Comparison of ENCODE assay signal across 16 cellular contexts in genomic region chr7:135111379-135111778, GRCh38. TPM values are rescaled to one million over a fixed set of nuclear protein-coding genes. Genes with fewer than 3 reads are reported as not detected.
DNase-seq lines count a peak whose midpoint lies in the region; ATAC-seq and TF ChIP-seq lines count a peak whose summit lies in the region.
"Had no signal": no experiment of that assay in that cellular context is flagged by ENCODE, and none has a peak within 500 bp of the region (broad histone marks: within the 10 kb centered on the region; RNA-seq: fewer than 3 reads in every experiment).

No MANE protein-coding gene starts in this region.

- H3K4me3 ChIP-seq in IMR-90 (ENCODE audit: insufficient read depth, low read depth, low read length) (no peak overlapping the region), fibroblast of pulmonary artery (replicated peaks; ENCODE audit: low read depth, low read length) (no peak overlapping the region), adrenal gland (no peak overlapping the region)

- no peak overlapping the region for H3K9ac ChIP-seq in IMR-90 (ENCODE audit: low read depth, low read length)

- no peak overlapping the region for H3K14ac ChIP-seq in IMR-90 (replicated peaks; ENCODE audit: low read depth, low read length)

- DNase-seq in IMR-90 (no peak), amniotic epithelial cell (ENCODE audit: low read depth) (peak; percentile 68), fibroblast of pulmonary artery (ENCODE audit: low read depth) (peak; percentile 42), sciatic nerve (ENCODE audit: low spot score) (no peak), NCI-H510A (lab: John Stamatoyannopoulos, UW) (no peak), Right ventricle myocardium inferior (ENCODE audit: missing footprints) (no peak), adrenal gland (no peak)
- DNase-seq: CD4-positive, alpha-beta T cell; DMS53; H9; Kasumi-1; NCI-H1436 treated with DMSO at 0.1 percent for 48 hours; NCI-H2081; NCI-H510A treated with DMSO at 0.1 percent for 48 hours; SHP77 had no signal

- H3K79me1 ChIP-seq in IMR-90 (ENCODE audit: low read depth in 1 of 2, low read length in 2 of 2), result no peaks in the 10 kb centered on the region

- BruUV-seq in IMR-90 (replicated peaks; lab: Mats Ljungman, UMichigan), result no TSS peak

- no peak overlapping the region for H3K4ac ChIP-seq in IMR-90 (ENCODE audit: low read depth, low read length)

- no peak overlapping the region for H2BK120ac ChIP-seq in IMR-90 (ENCODE audit: low read depth, low read length)

- no peak overlapping the region for H2BK15ac ChIP-seq in IMR-90 (ENCODE audit: low read depth, low read length)

- CTCF ChIA-PET in IMR-90 (lab: Yijun Ruan, JAX), result no interaction called here

- no peak for TF ChIP-seq POLR2A in IMR-90 (IDR thresholded peaks at IDR 0.05; ENCODE audit: low read depth, low read length)
- TF ChIP-seq POLR2A in adrenal gland (IDR thresholded peaks at IDR 0.05), result no peak

- H4K20me1 ChIP-seq in IMR-90 (ENCODE audit: insufficient read depth, low read length), result no peaks in the 10 kb centered on the region

- H3K27me3 ChIP-seq in IMR-90 (ENCODE audit: control insufficient read depth, insufficient read depth, low read length), result peaks cover 3% of the 10 kb centered on the region
- no peaks in the 10 kb centered on the region for H3K27me3 ChIP-seq in adrenal gland

- no peak overlapping the region for H3K56ac ChIP-seq in IMR-90 (ENCODE audit: extremely low read depth, insufficient read depth, low read length)

- TF ChIP-seq CTCF in IMR-90 (conservative IDR thresholded peaks at IDR 0.05; ENCODE audit: low read depth, low read length) (no peak), fibroblast of pulmonary artery (IDR thresholded peaks at IDR 0.05; ENCODE audit: low read length, missing control alignments) (no peak), adrenal gland (IDR thresholded peaks at IDR 0.05) (no peak)

- H2AK9ac ChIP-seq in IMR-90 (replicated peaks; ENCODE audit: low read depth, low read length, poor library complexity), result no peak overlapping the region

- no peak overlapping the region for H4K5ac ChIP-seq in IMR-90 (ENCODE audit: low read depth, low read length)

- ATAC-seq in IMR-90 (ENCODE audit: low read depth), result no peak
- ATAC-seq in sciatic nerve, result peak; percentile 41
- no peak for ATAC-seq in Right ventricle myocardium inferior
- ATAC-seq: SK-N-SH treated with all-trans-retinoic acid at 6 μM for 48 hours had no signal

- H3K18ac ChIP-seq in IMR-90 (ENCODE audit: low read depth, low read length), result no peak overlapping the region

- intact Hi-C loops in IMR-90 (cut with micrococcal nuclease), result no loop called here
- intact Hi-C loops in sciatic nerve (cut with DNase I), result no loop called here
- intact Hi-C loops in Right ventricle myocardium inferior (cut with DNase I), result loop anchor here (10.0 kb wide), 1 partner anchor 97 kb away; no protein-coding TSS in a partner anchor
- intact Hi-C loops in adrenal gland (cut with DNase I), result no loop called here

- no peak for TF ChIP-seq RAD21 in IMR-90 (IDR thresholded peaks at IDR 0.05; ENCODE audit: low read length)

- H3K36me3 ChIP-seq in IMR-90 (ENCODE audit: control insufficient read depth, insufficient read depth, low read length) (no peaks in the 10 kb centered on the region), adrenal gland (replicated peaks in 1 of 2) (no peaks in the 10 kb centered on the region)

- H2AK5ac ChIP-seq in IMR-90 (ENCODE audit: low read depth, low read length), result no peak overlapping the region

- H4K91ac ChIP-seq in IMR-90 (ENCODE audit: insufficient read depth, low read depth, low read length), result no peak overlapping the region

- H2BK20ac ChIP-seq in IMR-90 (ENCODE audit: low read depth, low read length), result no peak overlapping the region

- POLR2A ChIA-PET in IMR-90 (lab: Charles Lee; ENCODE audit: unreplicated experiment), result no interaction called here

- dilution Hi-C loops in IMR-90 (cut with HindIII; ENCODE audit: low sequenced_read_pairs, unreplicated experiment), result no loop called here

- no peak overlapping the region for H2AFZ ChIP-seq in IMR-90 (replicated peaks; ENCODE audit: low read length, poor library complexity)

- no peak overlapping the region for H3K27ac ChIP-seq in IMR-90 (ENCODE audit: insufficient read depth, low read length)
- no peak overlapping the region for H3K27ac ChIP-seq in adrenal gland

- no peak overlapping the region for H3K23ac ChIP-seq in IMR-90 (ENCODE audit: low read depth, low read length)

- in situ Hi-C loops in IMR-90 (cut with MboI; ENCODE audit: low sequenced_read_pairs), result no loop called here

- H3K4me2 ChIP-seq in IMR-90 (ENCODE audit: low read depth, low read length), result no peak overlapping the region

- no peaks in the 10 kb centered on the region for H3K9me3 ChIP-seq in IMR-90 (ENCODE audit: control insufficient read depth, insufficient read depth, low read length)
- no peaks in the 10 kb centered on the region for H3K9me3 ChIP-seq in adrenal gland (replicated peaks in 1 of 3)

- H4K8ac ChIP-seq in IMR-90 (ENCODE audit: low read depth in 2 of 2, low read length in 2 of 2), result no peak overlapping the region

- H3K4me1 ChIP-seq in IMR-90 (ENCODE audit: control insufficient read depth, insufficient read depth, low read length) (no peaks in the 10 kb centered on the region), adrenal gland (replicated peaks in 1 of 2) (no peaks in the 10 kb centered on the region)

- no CpG with 5 or more reads among the region's 2 CpGs for WGBS in IMR-90 (ENCODE audit: extremely low coverage in 2 of 2, insufficient read length in 1 of 2), 2 experiments
- 27 to 58% (median 47%) methylated on average over 2 of the region's 2 CpGs for WGBS in adrenal gland, 4 donors

- no peak overlapping the region for H2BK5ac ChIP-seq in IMR-90 (ENCODE audit: low read depth, low read length, poor library complexity, severe bottlenecking)

- H3K9me1 ChIP-seq in IMR-90 (ENCODE audit: insufficient read depth, low read length), result no peaks in the 10 kb centered on the region

TF ChIP-seq in IMR-90, 13 proteins besides CTCF, POLR2A, EP300 and RAD21:
- no peak for TF ChIP-seq NFE2L2 (IDR thresholded peaks at IDR 0.05; ENCODE audit: low read depth, low read length)
- no peak for TF ChIP-seq MAFK (IDR thresholded peaks at IDR 0.05; ENCODE audit: low read depth, low read length)
- peak; percentile 78 for TF ChIP-seq CEBPB (IDR thresholded peaks at IDR 0.05; ENCODE audit: low read depth, low read length)

RNA-seq across cellular contexts. Expression of gene TMEM140, which starts 36.5 kb away (rescaled TPM):
- 0.28 and 0.72 TPM in 2 replicates for total RNA-seq in IMR-90 (2012; rRNA removed)
- polyA plus RNA-seq in IMR-90 (2012; rRNA removed), result 0.23 and 0.24 TPM in 2 replicates
- 0.16 and 0.56 TPM in 2 replicates for polyA plus RNA-seq in IMR-90 (2012; cell fraction: cytosol; rRNA removed)
- 0.14 and 0.44 TPM in 2 replicates for polyA plus RNA-seq in IMR-90 (2012; cell fraction: nucleus; rRNA removed; ENCODE audit: low replicate concordance)
- total RNA-seq in sciatic nerve, result 29.4 TPM
- total RNA-seq in Right ventricle myocardium inferior, result 24.3 TPM
- 10 to 100 TPM in 7 of 8 donors, 1 to 10 TPM in 1; 9.4 to 62.9 (median 31.2) TPM for total RNA-seq in adrenal gland
- polyA plus RNA-seq in adrenal gland, result 10 to 100 TPM; 10.9 to 18.3 (median 14.6) TPM
- total RNA-seq: H9 had no signal

RNA-seq across cellular contexts. Expression of gene CYREN, which starts 59.1 kb away (rescaled TPM):
- total RNA-seq in IMR-90 (2012; rRNA removed) (26.5 and 33.1 TPM in 2 replicates), sciatic nerve (39.8 TPM), Right ventricle myocardium inferior (22.5 TPM), adrenal gland (10 to 100 TPM; 35.0 to 66.2 (median 51.4) TPM)
- polyA plus RNA-seq in IMR-90 (2012; rRNA removed) (24.2 and 29.2 TPM in 2 replicates), adrenal gland (10 to 100 TPM; 33.1 to 45.8 (median 42.3) TPM)
- 20.1 and 21.8 TPM in 2 replicates for polyA plus RNA-seq in IMR-90 (2012; cell fraction: cytosol; rRNA removed)
- 13.8 and 18.6 TPM in 2 replicates for polyA plus RNA-seq in IMR-90 (2012; cell fraction: nucleus; rRNA removed; ENCODE audit: low replicate concordance)

Comparison
In these comparisons a context has a peak if more than half of its experiments do, and no peak if none do; other contexts are left out.
1. DNase-seq: peak in amniotic epithelial cell (single experiment) and fibroblast of pulmonary artery (single experiment); none in IMR-90 (single experiment), sciatic nerve (single experiment), NCI-H510A (single experiment), Right ventricle myocardium inferior (single experiment) and adrenal gland (0 of 7).